8 cellular contexts compared by ENCODE assay signal in the genomic region with DNA sequence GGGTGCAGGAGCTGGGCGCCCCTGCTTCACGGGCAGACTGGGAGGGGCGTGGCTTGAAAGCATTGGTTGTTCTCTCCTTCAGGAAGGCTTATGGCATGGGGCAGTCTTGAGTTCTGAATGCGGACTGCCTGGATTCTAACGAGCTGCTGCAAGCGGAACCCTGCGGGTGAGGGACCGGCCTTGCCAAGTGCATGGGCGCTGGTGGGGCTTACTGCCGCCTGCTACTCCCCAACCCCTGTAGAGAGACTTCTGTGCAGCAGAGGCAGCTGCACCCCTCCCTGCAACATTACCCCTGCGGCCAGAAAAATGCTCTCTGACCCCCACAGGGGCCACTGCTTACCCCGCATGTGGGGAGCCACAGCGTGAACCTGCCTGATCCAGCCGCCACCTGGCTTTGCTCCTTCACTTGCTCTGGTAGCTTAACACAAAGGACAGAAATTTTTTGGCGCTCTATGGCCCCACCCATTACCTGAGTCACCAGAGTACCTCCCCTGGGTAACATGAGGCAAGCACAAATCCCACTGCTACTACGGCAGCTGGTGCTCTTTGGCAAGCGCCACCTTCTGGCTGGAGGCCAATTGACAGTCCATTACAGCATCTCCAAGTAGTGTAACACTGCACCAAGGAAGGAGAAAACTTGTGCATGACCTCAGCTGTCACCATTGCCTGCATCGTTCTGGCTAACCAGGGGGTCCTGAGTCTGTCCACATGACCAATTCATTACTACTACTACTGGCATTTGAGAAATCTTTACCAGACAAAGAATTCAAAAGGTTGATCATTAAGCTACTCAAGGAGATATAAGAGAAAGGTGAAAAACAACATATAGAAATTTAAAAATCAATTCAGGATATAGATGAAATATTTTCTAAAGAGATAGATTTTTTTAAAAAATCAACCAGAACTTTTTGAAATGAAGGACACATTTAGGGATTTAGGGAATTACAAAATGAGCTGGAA. TPM values are rescaled to one million over a fixed set of nuclear protein-coding genes. Genes with fewer than 3 reads are reported as not detected.
A peak's percentile ranks its signal among the peaks of the same experiment; 100 is the strongest.
DNase-seq lines count a peak whose midpoint lies in the region; ATAC-seq and TF ChIP-seq lines count a peak whose summit lies in the region.

No MANE protein-coding gene starts in this region.

- peak overlapping the region; percentile 91 to 95 for H3K4me3 Mint-ChIP-seq in activated T-cell treated with anti-CD3 and anti-CD28 coated beads, Interleukin-2, amount 50 U/mL, for 72 hours
- H3K4me3 Mint-ChIP-seq in natural killer cell, result peak overlapping the region; percentile 93
- H3K4me3 Mint-ChIP-seq in stimulated activated naive B cell treated with anti-CD40 and anti-IgM and Interleukin-4, amounts not matched to agents 10 μg/mL and 1 μg/mL and 100 μg/mL, for 72 hours, result peak overlapping the region; percentile 95 to 97

- intact Hi-C loops in natural killer cell (cut with micrococcal nuclease), result loop anchor here (2.0 to 5.0 kb wide), 4 partner anchors 155 to 305 kb away; a partner anchor contains a TSS

- peak overlapping the region; percentile 63 for H3K4me3 ChIP-seq in fibroblast of mammary gland (ENCODE audit: control insufficient read depth, low read depth, low read length)

- peak overlapping the region; percentile 35 for H3K27ac Mint-ChIP-seq in activated T-cell treated with anti-CD3 and anti-CD28 coated beads, Interleukin-2, amount 50 U/mL, for 72 hours
- peak overlapping the region; percentile 37 to 88 for H3K27ac Mint-ChIP-seq in natural killer cell
- H3K27ac Mint-ChIP-seq in stimulated activated naive B cell treated with anti-CD40 and anti-IgM and Interleukin-4, amounts not matched to agents 10 μg/mL and 1 μg/mL and 100 μg/mL, for 72 hours, result peak overlapping the region; percentile 89

- peaks cover 0 to 2% of the 10 kb centered on the region in 2 donors for H3K9me3 Mint-ChIP-seq in activated T-cell treated with anti-CD3 and anti-CD28 coated beads, Interleukin-2, amount 50 U/mL, for 72 hours
- H3K9me3 Mint-ChIP-seq in natural killer cell, result no peaks in the 10 kb centered on the region
- no peaks in the 10 kb centered on the region for H3K9me3 Mint-ChIP-seq in stimulated activated naive B cell treated with anti-CD40 and anti-IgM and Interleukin-4, amounts not matched to agents 10 μg/mL and 1 μg/mL and 100 μg/mL, for 72 hours

- peaks cover 5% of the 10 kb centered on the region for H3K4me1 Mint-ChIP-seq in activated T-cell treated with anti-CD3 and anti-CD28 coated beads, Interleukin-2, amount 50 U/mL, for 72 hours (ENCODE audit: low read depth)
- peaks cover 7 to 14% of the 10 kb centered on the region in 2 donors for H3K4me1 Mint-ChIP-seq in natural killer cell
- H3K4me1 Mint-ChIP-seq in stimulated activated naive B cell treated with anti-CD40 and anti-IgM and Interleukin-4, amounts not matched to agents 10 μg/mL and 1 μg/mL and 100 μg/mL, for 72 hours, result peaks cover 7 to 17% of the 10 kb centered on the region in 2 donors

- peaks cover 39% of the 10 kb centered on the region for H3K27me3 Mint-ChIP-seq in activated T-cell treated with anti-CD3 and anti-CD28 coated beads, Interleukin-2, amount 50 U/mL, for 72 hours (ENCODE audit: low read depth)
- peaks cover 27 to 38% of the 10 kb centered on the region in 2 donors for H3K27me3 Mint-ChIP-seq in natural killer cell (ENCODE audit: low read depth in 2 of 2)
- H3K27me3 Mint-ChIP-seq in stimulated activated naive B cell treated with anti-CD40 and anti-IgM and Interleukin-4, amounts not matched to agents 10 μg/mL and 1 μg/mL and 100 μg/mL, for 72 hours, result peaks cover 5 to 6% of the 10 kb centered on the region in 2 donors

- DNase-seq in OCI-M1 (lab: John Stamatoyannopoulos, UW) (peak; percentile 98), fibroblast of mammary gland (ENCODE audit: low read depth) (peak; percentile 95), natural killer cell (peak; percentile 87)
- DNase-seq in activated T-cell treated with anti-CD3 and anti-CD28 coated beads, Interleukin-2, amount 50 U/mL, for 72 hours, result peak; percentile 92 to 94
- DNase-seq in stimulated activated naive B cell treated with anti-CD40 and anti-IgM and Interleukin-4, amounts not matched to agents 10 μg/mL and 1 μg/mL and 100 μg/mL, for 72 hours, result peak; percentile 90

- peak; percentile 89 for TF ChIP-seq CTCF in C4-2B (conservative IDR thresholded peaks at IDR 0.05)
- peak; percentile 38 for TF ChIP-seq CTCF in fibroblast of mammary gland (conservative IDR thresholded peaks at IDR 0.05; ENCODE audit: control insufficient read depth, insufficient read depth, low read depth, low read length)
- peak; percentile 75 for TF ChIP-seq CTCF in natural killer cell (IDR thresholded peaks at IDR 0.05)

- ATAC-seq in GM19351 (IDR thresholded peaks at IDR 0.05; ENCODE audit: unreplicated experiment) (peak; percentile 98), HG03469 (IDR thresholded peaks at IDR 0.05; ENCODE audit: unreplicated experiment) (peak; percentile 100), natural killer cell (peak; percentile 98 to 99 (median 99))
- ATAC-seq in activated T-cell treated with anti-CD3 and anti-CD28 coated beads, Interleukin-2, amount 50 U/mL, for 72 hours (replicated peaks in 1 of 2), result peak; percentile 97 to 98
- ATAC-seq in stimulated activated naive B cell treated with anti-CD40 and anti-IgM and Interleukin-4, amounts not matched to agents 10 μg/mL and 1 μg/mL and 100 μg/mL, for 72 hours (replicated peaks), result peak; percentile 98

- H3K36me3 Mint-ChIP-seq in activated T-cell treated with anti-CD3 and anti-CD28 coated beads, Interleukin-2, amount 50 U/mL, for 72 hours (ENCODE audit: insufficient read depth in 2 of 2), result peaks cover 2 to 4% of the 10 kb centered on the region in 2 donors
- H3K36me3 Mint-ChIP-seq in natural killer cell, result peaks cover 2% of the 10 kb centered on the region
- H3K36me3 Mint-ChIP-seq in stimulated activated naive B cell treated with anti-CD40 and anti-IgM and Interleukin-4, amounts not matched to agents 10 μg/mL and 1 μg/mL and 100 μg/mL, for 72 hours, result peaks cover 1 to 7% of the 10 kb centered on the region in 2 donors

- H3K27ac ChIP-seq in C4-2B, result peak overlapping the region; percentile 80

RNA-seq across cellular contexts. Expression of a gene that starts 35.4 kb away (rescaled TPM):
- 100 to 1,000 TPM; 235 to 276 TPM for total RNA-seq in activated T-cell treated with anti-CD3 and anti-CD28 coated beads, Interleukin-2, amount 50 U/mL, for 72 hours
- 100 to 1,000 TPM; 204 to 214 (median 210) TPM for total RNA-seq in natural killer cell

RNA-seq across cellular contexts. Expression of a gene that starts 49.7 kb away (rescaled TPM):
- 100 to 1,000 TPM; 425 to 483 TPM for total RNA-seq in activated T-cell treated with anti-CD3 and anti-CD28 coated beads, Interleukin-2, amount 50 U/mL, for 72 hours
- total RNA-seq in natural killer cell, result 100 to 1,000 TPM; 532 to 652 (median 572) TPM

Comparison
In these comparisons a context has a peak if more than half of its experiments do, and no peak if none do; other contexts are left out.
1. Peak in every context shown above with its lines: DNase-seq, ATAC-seq, H3K4me3 ChIP-seq and H3K27ac ChIP-seq.
2. CTCF ChIP-seq: peak in every context shown above with its lines; median percentile 89 in C4-2B; 75 in natural killer cell; 38 in fibroblast of mammary gland.
3. H3K27ac Mint-ChIP-seq: peak in every context shown above with its lines; median percentile 89 in stimulated activated naive B cell treated with anti-CD40 and anti-IgM and Interleukin-4, amounts not matched to agents 10 μg/mL and 1 μg/mL and 100 μg/mL, for 72 hours; 62 in natural killer cell; 35 in activated T-cell treated with anti-CD3 and anti-CD28 coated beads, Interleukin-2, amount 50 U/mL, for 72 hours.